37 cellular contexts compared by ENCODE assay signal in genomic region chr18:36295214-36295613, GRCh38. TPM values are rescaled to one million over a fixed set of nuclear protein-coding genes. Genes with fewer than 3 reads are reported as not detected.
"Had no signal": no experiment of that assay in that cellular context is flagged by ENCODE, and none has a peak within 500 bp of the region (broad histone marks: within the 10 kb centered on the region; RNA-seq: fewer than 3 reads in every experiment).

No MANE protein-coding gene starts in this region.

- H3K4me3 Mint-ChIP-seq: activated CD4-positive, alpha-beta memory T cell treated with anti-CD3 and anti-CD28 coated beads, Interleukin-2, amount 10 ng/mL, durations not matched to agents 7 days and 5 days; activated CD4-positive, alpha-beta T cell treated with anti-CD3 and anti-CD28 coated beads for 36 hours; activated CD8-positive, alpha-beta memory T cell treated with anti-CD3 and anti-CD28 coated beads, Interleukin-2, amount 10 ng/mL, durations not matched to agents 7 days and 5 days; activated CD8-positive, alpha-beta T cell treated with anti-CD3 and anti-CD28 coated beads, Interleukin-2, amount 10 ng/mL, durations not matched to agents 7 days and 5 days; activated naive CD4-positive, alpha-beta T cell treated with anti-CD3 and anti-CD28 coated beads for 36 hours; activated naive CD8-positive, alpha-beta T cell treated with anti-CD3 and anti-CD28 coated beads for 36 hours; activated T-cell treated with anti-CD3 and anti-CD28 coated beads, Interleukin-2, amount 50 U/mL, for 24 hours; T-helper 1 cell treated with Interleukin-12 subunit alpha and Interleukin-12 subunit beta and Interleukin-4 antibody, amounts not matched to agents 30 μg/mL and 1 μg/mL, for 36 hours; T-helper 2 cell treated with Interferon-gamma antibody and Interleukin-4, amounts not matched to agents 5 μg/mL and 100 μg/mL, for 36 hours; WTC11 had no signal

- DNase-seq: activated CD4-positive, alpha-beta memory T cell treated with anti-CD3 and anti-CD28 coated beads, Interleukin-2, amount 10 ng/mL, durations not matched to agents 7 days and 5 days; activated CD4-positive, alpha-beta T cell treated with anti-CD3 and anti-CD28 coated beads for 1 hour; activated CD4-positive, alpha-beta T cell treated with anti-CD3 and anti-CD28 coated beads for 36 hours; activated CD4-positive, alpha-beta T cell treated with anti-CD3 and anti-CD28 coated beads for 48 hours; activated CD4-positive, alpha-beta T cell treated with anti-CD3 and anti-CD28 coated beads, Interleukin-2, amount 50 U/mL, for 1 hour; activated CD4-positive, alpha-beta T cell treated with anti-CD3 and anti-CD28 coated beads, Interleukin-2, amount 50 U/mL, for 48 hours; activated CD4-positive, CD25-positive, alpha-beta regulatory T cell; activated CD8-positive, alpha-beta memory T cell treated with anti-CD3 and anti-CD28 coated beads for 24 hours; activated CD8-positive, alpha-beta memory T cell treated with anti-CD3 and anti-CD28 coated beads, Interleukin-2, amount 10 ng/mL, durations not matched to agents 7 days and 5 days; activated CD8-positive, alpha-beta memory T cell treated with anti-CD3 and anti-CD28 coated beads, Interleukin-2, amount 50 U/mL, for 48 hours; activated CD8-positive, alpha-beta T cell treated with anti-CD3 and anti-CD28 coated beads, Interleukin-2, amount 10 ng/mL, durations not matched to agents 7 days and 5 days; activated effector memory CD4-positive, alpha-beta T cell treated with Interleukin-2 at 50 U/mL for 16 hours; activated gamma-delta T cell treated with Interleukin-2 at 50 U/mL for 16 hours; activated naive CD4-positive, alpha-beta T cell; activated naive CD4-positive, alpha-beta T cell treated with anti-CD3 and anti-CD28 coated beads for 36 hours; activated naive CD4-positive, alpha-beta T cell treated with anti-CD3 and anti-CD28 coated beads, Interleukin-2, amount 50 U/mL, for 16 hours; activated naive CD8-positive, alpha-beta T cell treated with anti-CD3 and anti-CD28 coated beads for 36 hours; activated T-cell treated with anti-CD3 and anti-CD28 coated beads, Interleukin-2, amount 50 U/mL, for 24 hours; activated T-cell treated with anti-CD3 and anti-CD28 coated beads, Interleukin-2, amount 50 U/mL, for 48 hours; adrenal gland; amniotic stem cell; aorta; brain microvascular endothelial cell; central memory CD4-positive, alpha-beta T cell; T-helper 1 cell; T-helper 2 cell; T-helper 9 cell had no signal

- H3K4me1 Mint-ChIP-seq: activated CD4-positive, alpha-beta memory T cell treated with anti-CD3 and anti-CD28 coated beads, Interleukin-2, amount 10 ng/mL, durations not matched to agents 7 days and 5 days; activated CD4-positive, alpha-beta T cell treated with anti-CD3 and anti-CD28 coated beads for 36 hours; activated CD8-positive, alpha-beta memory T cell treated with anti-CD3 and anti-CD28 coated beads, Interleukin-2, amount 10 ng/mL, durations not matched to agents 7 days and 5 days; activated naive CD8-positive, alpha-beta T cell treated with anti-CD3 and anti-CD28 coated beads for 36 hours had no signal

- H3K4me1 ChIP-seq: breast epithelium had no signal

- H3K9me3 Mint-ChIP-seq: activated CD4-positive, alpha-beta memory T cell treated with anti-CD3 and anti-CD28 coated beads, Interleukin-2, amount 10 ng/mL, durations not matched to agents 7 days and 5 days; activated naive CD4-positive, alpha-beta T cell treated with anti-CD3 and anti-CD28 coated beads for 36 hours; activated naive CD4-positive, alpha-beta T cell treated with anti-CD3 and anti-CD28 coated beads, Interleukin-2, amount 50 U/mL, for 72 hours; activated naive CD8-positive, alpha-beta T cell treated with anti-CD3 and anti-CD28 coated beads for 36 hours; activated T-cell treated with anti-CD3 and anti-CD28 coated beads, Interleukin-2, amount 50 U/mL, for 24 hours; activated T-helper 2 cell treated with anti-CD3 and anti-CD28 coated beads, Interferon-gamma antibody, Interleukin-2, Interleukin-4, amounts not matched to agents 10 μg/mL and 5 μg/mL and 100 μg/mL, durations not matched to agents 14 hours and 24 hours and 36 hours; T-helper 1 cell treated with Interleukin-12 subunit alpha and Interleukin-12 subunit beta and Interleukin-4 antibody, amounts not matched to agents 30 μg/mL and 1 μg/mL, for 36 hours; T-helper 2 cell treated with Interferon-gamma antibody and Interleukin-4, amounts not matched to agents 5 μg/mL and 100 μg/mL, for 36 hours had no signal

- FAIRE-seq: astrocyte, TTC549 had no signal

- H3K9me3 ChIP-seq: adrenal gland, body of pancreas, breast epithelium had no signal

- H3K4me3 ChIP-seq: body of pancreas had no signal

- H3K36me3 Mint-ChIP-seq: activated CD8-positive, alpha-beta memory T cell treated with anti-CD3 and anti-CD28 coated beads, Interleukin-2, amount 10 ng/mL, durations not matched to agents 7 days and 5 days; activated naive CD4-positive, alpha-beta T cell treated with anti-CD3 and anti-CD28 coated beads, Interleukin-2, amount 50 U/mL, for 72 hours; activated naive CD8-positive, alpha-beta T cell treated with anti-CD3 and anti-CD28 coated beads for 36 hours; WTC11 had no signal

- H3K27ac ChIP-seq: adrenal gland, body of pancreas, brain microvascular endothelial cell, WERI-Rb-1 had no signal

- H3K27ac Mint-ChIP-seq: activated CD4-positive, alpha-beta memory T cell treated with anti-CD3 and anti-CD28 coated beads, Interleukin-2, amount 10 ng/mL, durations not matched to agents 7 days and 5 days; activated CD4-positive, alpha-beta T cell treated with anti-CD3 and anti-CD28 coated beads for 36 hours; activated CD8-positive, alpha-beta memory T cell treated with anti-CD3 and anti-CD28 coated beads, Interleukin-2, amount 10 ng/mL, durations not matched to agents 7 days and 5 days; activated CD8-positive, alpha-beta T cell treated with anti-CD3 and anti-CD28 coated beads, Interleukin-2, amount 10 ng/mL, durations not matched to agents 7 days and 5 days; activated naive CD4-positive, alpha-beta T cell treated with anti-CD3 and anti-CD28 coated beads for 36 hours; activated naive CD4-positive, alpha-beta T cell treated with anti-CD3 and anti-CD28 coated beads, Interleukin-2, amount 50 U/mL, for 72 hours; activated naive CD8-positive, alpha-beta T cell treated with anti-CD3 and anti-CD28 coated beads for 36 hours; activated T-cell treated with anti-CD3 and anti-CD28 coated beads, Interleukin-2, amount 50 U/mL, for 24 hours; activated T-helper 2 cell treated with anti-CD3 and anti-CD28 coated beads, Interferon-gamma antibody, Interleukin-2, Interleukin-4, amounts not matched to agents 10 μg/mL and 5 μg/mL and 100 μg/mL, durations not matched to agents 14 hours and 24 hours and 36 hours; T-helper 1 cell treated with Interleukin-12 subunit alpha and Interleukin-12 subunit beta and Interleukin-4 antibody, amounts not matched to agents 30 μg/mL and 1 μg/mL, for 36 hours; T-helper 2 cell treated with Interferon-gamma antibody and Interleukin-4, amounts not matched to agents 5 μg/mL and 100 μg/mL, for 36 hours; WTC11 had no signal

- H3K27me3 ChIP-seq: adrenal gland, body of pancreas, brain microvascular endothelial cell, breast epithelium had no signal

- H3K36me3 ChIP-seq: adrenal gland, brain microvascular endothelial cell, breast epithelium, WERI-Rb-1 had no signal

RNA-seq across cellular contexts. Expression of gene FHOD3, which starts 2.3 kb away (rescaled TPM):
- total RNA-seq: activated CD4-positive, alpha-beta memory T cell treated with anti-CD3 and anti-CD28 coated beads, Interleukin-2, amount 10 ng/mL, durations not matched to agents 7 days and 5 days; activated CD4-positive, alpha-beta T cell treated with anti-CD3 and anti-CD28 coated beads for 36 hours; activated CD8-positive, alpha-beta memory T cell treated with anti-CD3 and anti-CD28 coated beads, Interleukin-2, amount 10 ng/mL, durations not matched to agents 7 days and 5 days; activated CD8-positive, alpha-beta T cell treated with anti-CD3 and anti-CD28 coated beads, Interleukin-2, amount 10 ng/mL, durations not matched to agents 7 days and 5 days; activated naive CD4-positive, alpha-beta T cell treated with anti-CD3 and anti-CD28 coated beads for 36 hours; activated naive CD4-positive, alpha-beta T cell treated with anti-CD3 and anti-CD28 coated beads, Interleukin-2, amount 50 U/mL, for 72 hours; activated naive CD8-positive, alpha-beta T cell treated with anti-CD3 and anti-CD28 coated beads for 36 hours; activated T-helper 2 cell treated with anti-CD3 and anti-CD28 coated beads, Interferon-gamma antibody, Interleukin-2, Interleukin-4, amounts not matched to agents 10 μg/mL and 5 μg/mL and 100 μg/mL, durations not matched to agents 14 hours and 24 hours and 36 hours had no signal
